9 cellular contexts compared by ENCODE assay signal in the genomic region with DNA sequence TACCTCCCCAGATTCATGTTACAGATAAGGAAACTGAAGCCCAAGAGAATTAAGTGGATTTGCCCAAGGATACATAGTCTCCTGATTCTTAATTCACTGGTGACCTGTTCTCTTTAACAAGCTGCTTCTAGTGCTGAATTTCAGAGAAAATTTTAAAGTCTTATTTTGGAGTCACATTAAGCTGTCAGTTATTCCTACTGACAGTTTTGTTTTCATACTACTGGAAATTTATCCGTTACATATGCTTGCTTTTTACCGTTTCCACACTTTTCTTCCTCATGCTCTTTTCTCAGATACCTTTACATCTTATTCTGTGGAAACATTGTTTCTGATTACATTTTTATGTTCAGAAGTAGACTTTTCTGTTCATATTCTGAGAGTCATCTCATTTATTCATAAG. TPM values are rescaled to one million over a fixed set of nuclear protein-coding genes. Genes with fewer than 3 reads are reported as not detected.
DNase-seq lines count a peak whose midpoint lies in the region; ATAC-seq and TF ChIP-seq lines count a peak whose summit lies in the region.
"Had no signal": no experiment of that assay in that cellular context is flagged by ENCODE, and none has a peak within 500 bp of the region (broad histone marks: within the 10 kb centered on the region; RNA-seq: fewer than 3 reads in every experiment).

No MANE protein-coding gene starts in this region.

- H3K27me3 Mint-ChIP-seq in activated T-cell treated with anti-CD3 and anti-CD28 coated beads, Interleukin-2, amount 50 U/mL, for 24 hours: no peaks in the 10 kb centered on the region

- H3K36me3 Mint-ChIP-seq in activated T-cell treated with anti-CD3 and anti-CD28 coated beads, Interleukin-2, amount 50 U/mL, for 24 hours (ENCODE audit: low read depth): peaks cover 43% of the 10 kb centered on the region
- H3K36me3 Mint-ChIP-seq in activated naive CD4-positive, alpha-beta T cell treated with anti-CD3 and anti-CD28 coated beads, Interleukin-2, amount 50 U/mL, for 72 hours: peaks cover 25 to 29% of the 10 kb centered on the region in 2 donors

- no peak for TF ChIP-seq CTCF in kidney epithelial cell (IDR thresholded peaks at IDR 0.05; ENCODE audit: insufficient read depth, low read length, poor library complexity, severe bottlenecking)
- no peak for TF ChIP-seq CTCF in tibial artery (IDR thresholded peaks at IDR 0.05)

- H3K27ac ChIP-seq in tibial artery: peak overlapping the region; percentile 92 to 94

- H3K4me3 ChIP-seq in kidney epithelial cell (ENCODE audit: low read depth, low read length): peak overlapping the region; percentile 84
- H3K4me3 ChIP-seq in tibial artery: peak overlapping the region; percentile 90 to 93

- H3K4me3 Mint-ChIP-seq in activated T-cell treated with anti-CD3 and anti-CD28 coated beads, Interleukin-2, amount 50 U/mL, for 24 hours: peak overlapping the region; percentile 90

- H3K27me3 ChIP-seq in kidney epithelial cell (ENCODE audit: control insufficient read depth, insufficient read depth, low read length) (no peaks in the 10 kb centered on the region), tibial artery (no peaks in the 10 kb centered on the region)

- H3K9me3 Mint-ChIP-seq in activated T-cell treated with anti-CD3 and anti-CD28 coated beads, Interleukin-2, amount 50 U/mL, for 24 hours: no peaks in the 10 kb centered on the region
- H3K9me3 Mint-ChIP-seq in activated naive CD4-positive, alpha-beta T cell treated with anti-CD3 and anti-CD28 coated beads, Interleukin-2, amount 50 U/mL, for 72 hours: peaks cover 0 to 4% of the 10 kb centered on the region in 2 donors

- H3K4me1 ChIP-seq in tibial artery: peaks cover 0 to 37% (median 14%) of the 10 kb centered on the region in 4 donors

- H3K9me3 ChIP-seq in tibial artery: no peaks in the 10 kb centered on the region

- intact Hi-C loops in tibial artery (cut with DNase I; ENCODE audit: low total_unique reads): no loop called here

- no peak for DNase-seq in activated T-cell treated with anti-CD3 and anti-CD28 coated beads, Interleukin-2, amount 50 U/mL, for 24 hours
- no peak for DNase-seq in activated T-cell treated with anti-CD3 and anti-CD28 coated beads for 4 hours
- DNase-seq in activated naive CD4-positive, alpha-beta T cell treated with anti-CD3 and anti-CD28 coated beads, Interleukin-2, amount 50 U/mL, for 72 hours (ENCODE audit: low spot score in 2 of 2): no peak
- no peak for DNase-seq in kidney epithelial cell (ENCODE audit: low read depth)
- DNase-seq in tibial artery: no peak
- no peak for DNase-seq in NOMO-1 treated with dmso at 0.1 percent for 144 hours (lab: John Stamatoyannopoulos, UW; ENCODE audit: unreplicated experiment)
- DNase-seq in NCI-H146 (lab: John Stamatoyannopoulos, UW): no peak
- DNase-seq in dedifferentiated amniotic fluid mesenchymal stem cell (ENCODE audit: extremely low spot score): no peak
- DNase-seq: activated CD4-positive, alpha-beta T cell treated with anti-CD3 and anti-CD28 coated beads for 1 hour had no signal

- H3K36me3 ChIP-seq in kidney epithelial cell (ENCODE audit: control insufficient read depth, insufficient read depth, low read length) (no peaks in the 10 kb centered on the region), tibial artery (no peaks in the 10 kb centered on the region)

- peaks cover 58% of the 10 kb centered on the region for H3K4me1 Mint-ChIP-seq in activated T-cell treated with anti-CD3 and anti-CD28 coated beads, Interleukin-2, amount 50 U/mL, for 24 hours (ENCODE audit: low read depth)

- H3K27ac Mint-ChIP-seq in activated T-cell treated with anti-CD3 and anti-CD28 coated beads, Interleukin-2, amount 50 U/mL, for 24 hours: peak overlapping the region; percentile 92
- peak overlapping the region; percentile 89 to 98 for H3K27ac Mint-ChIP-seq in activated naive CD4-positive, alpha-beta T cell treated with anti-CD3 and anti-CD28 coated beads, Interleukin-2, amount 50 U/mL, for 72 hours

- no peak for ATAC-seq in activated naive CD4-positive, alpha-beta T cell treated with anti-CD3 and anti-CD28 coated beads, Interleukin-2, amount 50 U/mL, for 72 hours

RNA-seq across cellular contexts. Expression of gene MOB4, which starts 1.3 kb away (rescaled TPM):
- total RNA-seq in activated naive CD4-positive, alpha-beta T cell treated with anti-CD3 and anti-CD28 coated beads, Interleukin-2, amount 50 U/mL, for 72 hours: 10 to 100 TPM; 16.0 to 21.2 TPM
- 37.1 and 55.4 TPM in 2 replicates for total RNA-seq in kidney epithelial cell

RNA-seq across cellular contexts. Expression of gene HSPE1, which starts 17.0 kb away (rescaled TPM):
- 100 to 1,000 TPM; 264 to 275 TPM for total RNA-seq in activated naive CD4-positive, alpha-beta T cell treated with anti-CD3 and anti-CD28 coated beads, Interleukin-2, amount 50 U/mL, for 72 hours
- total RNA-seq in kidney epithelial cell: 91.7 and 96.5 TPM in 2 replicates

RNA-seq across cellular contexts. Expression of gene HSPD1, which starts 17.5 kb away (rescaled TPM):
- 100 to 1,000 TPM; 646 to 811 TPM for total RNA-seq in activated naive CD4-positive, alpha-beta T cell treated with anti-CD3 and anti-CD28 coated beads, Interleukin-2, amount 50 U/mL, for 72 hours
- total RNA-seq in kidney epithelial cell: 204 and 237 TPM in 2 replicates
